10 cellular contexts compared by ENCODE assay signal in the genomic region with DNA sequence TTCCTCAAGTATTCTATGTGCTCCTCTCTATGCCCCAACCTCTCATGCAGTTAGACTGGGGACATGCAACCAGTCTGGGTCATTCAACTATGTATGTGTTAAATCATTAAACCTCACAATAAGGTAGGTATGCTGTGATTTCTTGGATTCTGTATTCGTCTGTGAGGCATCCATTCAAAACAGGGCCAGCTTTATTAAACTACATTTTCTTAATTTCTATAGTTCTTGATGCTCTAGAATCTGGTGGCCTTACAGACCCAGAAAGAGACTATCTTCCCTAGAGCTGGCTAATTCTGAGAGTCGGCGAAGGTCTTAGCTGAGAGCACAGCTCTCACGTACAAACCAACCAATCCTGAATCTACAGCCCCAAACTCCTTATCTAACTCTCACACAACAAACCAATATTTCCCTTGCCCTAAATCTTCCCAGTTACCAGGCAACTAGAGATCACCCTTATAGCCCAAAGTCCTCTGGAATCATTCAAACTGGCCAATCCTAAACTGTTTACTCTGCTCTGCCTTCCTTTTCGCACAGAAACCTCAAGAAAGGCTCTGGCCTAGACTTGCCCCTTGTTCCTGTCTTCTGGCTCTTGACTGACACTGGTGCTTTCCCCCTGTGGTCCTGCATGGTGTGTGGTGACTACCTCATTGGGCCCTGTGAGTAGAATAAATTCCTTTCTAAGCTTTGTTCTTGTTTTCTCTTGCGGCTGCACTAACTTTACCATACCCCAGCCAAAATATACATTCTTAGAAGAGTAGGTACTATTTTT.
DNase-seq lines count a peak whose midpoint lies in the region; ATAC-seq and TF ChIP-seq lines count a peak whose summit lies in the region.
"Had no signal": no experiment of that assay in that cellular context is flagged by ENCODE, and none has a peak within 500 bp of the region (broad histone marks: within the 10 kb centered on the region; RNA-seq: fewer than 3 reads in every experiment).

No MANE protein-coding gene starts in this region.

- TF ChIP-seq CTCF in activated CD8-positive, alpha-beta T cell treated with anti-CD3 and anti-CD28 coated beads for 36 hours (IDR thresholded peaks at IDR 0.05): no peak
- TF ChIP-seq CTCF in GM23338 (conservative IDR thresholded peaks at IDR 0.05; ENCODE audit: low read depth in 2 of 2): no peak

- peak; percentile 77 for DNase-seq in activated CD8-positive, alpha-beta T cell treated with anti-CD3 and anti-CD28 coated beads for 36 hours
- peak; percentile 29 for DNase-seq in stimulated activated CD8-positive, alpha-beta memory T cell treated with anti-CD3 and anti-CD28 coated beads, Interleukin-4, amount 100 ng/mL, for 48 hours
- DNase-seq in activated CD4-positive, alpha-beta memory T cell treated with anti-CD3 and anti-CD28 coated beads for 36 hours: no peak
- no peak for DNase-seq in GM23338 (ENCODE audit: low spot score)
- DNase-seq in head of caudate nucleus: no peak
- DNase-seq: foreskin melanocyte, NCI-H2081 treated with DMSO at 0.1 percent for 48 hours had no signal

- ATAC-seq in GM19025 (IDR thresholded peaks at IDR 0.05; ENCODE audit: low read depth, unreplicated experiment) (peak; percentile 61), HG02763 (IDR thresholded peaks at IDR 0.05; ENCODE audit: unreplicated experiment) (peak; percentile 70), GM23338 (no peak; the same call in 2 of the 3 replicates)
- ATAC-seq in activated CD8-positive, alpha-beta T cell treated with anti-CD3 and anti-CD28 coated beads for 36 hours: peak; percentile 91

- no peaks in the 10 kb centered on the region for H3F3A ChIP-seq in GM23338 (replicated peaks; ENCODE audit: low read depth)

- no peak overlapping the region for H3K4me3 ChIP-seq in GM23338

- CTCF ChIA-PET in activated CD8-positive, alpha-beta T cell treated with anti-CD3 and anti-CD28 coated beads for 36 hours (lab: Charles Lee): no interaction called here
- CTCF ChIA-PET in activated CD4-positive, alpha-beta memory T cell treated with anti-CD3 and anti-CD28 coated beads for 36 hours (lab: Charles Lee): no interaction called here

- H3K9me3 Mint-ChIP-seq in activated CD8-positive, alpha-beta T cell treated with anti-CD3 and anti-CD28 coated beads for 36 hours: no peaks in the 10 kb centered on the region
- H3K9me3 Mint-ChIP-seq in activated CD4-positive, alpha-beta memory T cell treated with anti-CD3 and anti-CD28 coated beads for 36 hours: no peaks in the 10 kb centered on the region
- H3K9me3 Mint-ChIP-seq in GM23338: no peaks in the 10 kb centered on the region
- H3K9me3 Mint-ChIP-seq: mesothelial cell of epicardium had no signal

- H3K4me3 Mint-ChIP-seq in activated CD8-positive, alpha-beta T cell treated with anti-CD3 and anti-CD28 coated beads for 36 hours: no peak overlapping the region
- no peak overlapping the region for H3K4me3 Mint-ChIP-seq in activated CD4-positive, alpha-beta memory T cell treated with anti-CD3 and anti-CD28 coated beads for 36 hours
- H3K4me3 Mint-ChIP-seq in GM23338: no peak overlapping the region
- H3K4me3 Mint-ChIP-seq: mesothelial cell of epicardium had no signal

- H3K4me2 ChIP-seq in GM23338: no peak overlapping the region

- H4K20me1 ChIP-seq in GM23338 (replicated peaks; ENCODE audit: insufficient read depth): no peaks in the 10 kb centered on the region

- no peak overlapping the region for H3K27ac ChIP-seq in GM23338 (ENCODE audit: low read depth)

- no peaks in the 10 kb centered on the region for H3K79me2 ChIP-seq in GM23338 (replicated peaks; ENCODE audit: insufficient read depth)

- no peaks in the 10 kb centered on the region for H3K4me1 ChIP-seq in GM23338 (ENCODE audit: insufficient read depth)

- H3K27me3 ChIP-seq in GM23338 (ENCODE audit: insufficient read depth): no peaks in the 10 kb centered on the region

- no peaks in the 10 kb centered on the region for H3K9me2 ChIP-seq in GM23338 (ENCODE audit: insufficient read depth)

- no peaks in the 10 kb centered on the region for H3K36me3 ChIP-seq in GM23338 (ENCODE audit: insufficient read depth)

- no peak overlapping the region for H2AFZ ChIP-seq in GM23338

- peaks cover 43% of the 10 kb centered on the region for H3K4me1 Mint-ChIP-seq in activated CD8-positive, alpha-beta T cell treated with anti-CD3 and anti-CD28 coated beads for 36 hours (ENCODE audit: low read depth)
- H3K4me1 Mint-ChIP-seq in activated CD4-positive, alpha-beta memory T cell treated with anti-CD3 and anti-CD28 coated beads for 36 hours (ENCODE audit: low read depth): peaks cover 18% of the 10 kb centered on the region
- no peaks in the 10 kb centered on the region for H3K4me1 Mint-ChIP-seq in GM23338
- H3K4me1 Mint-ChIP-seq: mesothelial cell of epicardium had no signal

- POLR2A ChIA-PET in activated CD8-positive, alpha-beta T cell treated with anti-CD3 and anti-CD28 coated beads for 36 hours (lab: Charles Lee): interaction anchor here (0.6 to 1.0 kb wide), 2 partner anchors 18 to 853 kb away, joined by 3 read pairs; no protein-coding TSS in a partner anchor
- POLR2A ChIA-PET in activated CD4-positive, alpha-beta memory T cell treated with anti-CD3 and anti-CD28 coated beads for 36 hours (lab: Charles Lee): no interaction called here

- H3K36me3 Mint-ChIP-seq in activated CD8-positive, alpha-beta T cell treated with anti-CD3 and anti-CD28 coated beads for 36 hours (ENCODE audit: low read depth): no peaks in the 10 kb centered on the region
- no peaks in the 10 kb centered on the region for H3K36me3 Mint-ChIP-seq in activated CD4-positive, alpha-beta memory T cell treated with anti-CD3 and anti-CD28 coated beads for 36 hours
- no peaks in the 10 kb centered on the region for H3K36me3 Mint-ChIP-seq in GM23338 (ENCODE audit: low read depth)
- H3K36me3 Mint-ChIP-seq: mesothelial cell of epicardium had no signal

- intact Hi-C loops in activated CD8-positive, alpha-beta T cell treated with anti-CD3 and anti-CD28 coated beads for 36 hours (cut with micrococcal nuclease): no loop called here
- intact Hi-C loops in activated CD4-positive, alpha-beta memory T cell treated with anti-CD3 and anti-CD28 coated beads for 36 hours (cut with micrococcal nuclease): no loop called here
- intact Hi-C loops in head of caudate nucleus (cut with DNase I): no loop called here

- H3K27ac Mint-ChIP-seq in activated CD8-positive, alpha-beta T cell treated with anti-CD3 and anti-CD28 coated beads for 36 hours: peak overlapping the region; percentile 91
- H3K27ac Mint-ChIP-seq in activated CD4-positive, alpha-beta memory T cell treated with anti-CD3 and anti-CD28 coated beads for 36 hours: no peak overlapping the region
- H3K27ac Mint-ChIP-seq in GM23338: no peak overlapping the region
- H3K27ac Mint-ChIP-seq: mesothelial cell of epicardium had no signal

- H3K27me3 Mint-ChIP-seq in activated CD8-positive, alpha-beta T cell treated with anti-CD3 and anti-CD28 coated beads for 36 hours: no peaks in the 10 kb centered on the region
- H3K27me3 Mint-ChIP-seq in activated CD4-positive, alpha-beta memory T cell treated with anti-CD3 and anti-CD28 coated beads for 36 hours: no peaks in the 10 kb centered on the region
- no peaks in the 10 kb centered on the region for H3K27me3 Mint-ChIP-seq in GM23338 (ENCODE audit: insufficient read depth, low read depth, poor library complexity)

TF ChIP-seq in GM23338, 12 proteins besides CTCF, POLR2A, EP300 and RAD21:
- TF ChIP-seq, protein P1, sequence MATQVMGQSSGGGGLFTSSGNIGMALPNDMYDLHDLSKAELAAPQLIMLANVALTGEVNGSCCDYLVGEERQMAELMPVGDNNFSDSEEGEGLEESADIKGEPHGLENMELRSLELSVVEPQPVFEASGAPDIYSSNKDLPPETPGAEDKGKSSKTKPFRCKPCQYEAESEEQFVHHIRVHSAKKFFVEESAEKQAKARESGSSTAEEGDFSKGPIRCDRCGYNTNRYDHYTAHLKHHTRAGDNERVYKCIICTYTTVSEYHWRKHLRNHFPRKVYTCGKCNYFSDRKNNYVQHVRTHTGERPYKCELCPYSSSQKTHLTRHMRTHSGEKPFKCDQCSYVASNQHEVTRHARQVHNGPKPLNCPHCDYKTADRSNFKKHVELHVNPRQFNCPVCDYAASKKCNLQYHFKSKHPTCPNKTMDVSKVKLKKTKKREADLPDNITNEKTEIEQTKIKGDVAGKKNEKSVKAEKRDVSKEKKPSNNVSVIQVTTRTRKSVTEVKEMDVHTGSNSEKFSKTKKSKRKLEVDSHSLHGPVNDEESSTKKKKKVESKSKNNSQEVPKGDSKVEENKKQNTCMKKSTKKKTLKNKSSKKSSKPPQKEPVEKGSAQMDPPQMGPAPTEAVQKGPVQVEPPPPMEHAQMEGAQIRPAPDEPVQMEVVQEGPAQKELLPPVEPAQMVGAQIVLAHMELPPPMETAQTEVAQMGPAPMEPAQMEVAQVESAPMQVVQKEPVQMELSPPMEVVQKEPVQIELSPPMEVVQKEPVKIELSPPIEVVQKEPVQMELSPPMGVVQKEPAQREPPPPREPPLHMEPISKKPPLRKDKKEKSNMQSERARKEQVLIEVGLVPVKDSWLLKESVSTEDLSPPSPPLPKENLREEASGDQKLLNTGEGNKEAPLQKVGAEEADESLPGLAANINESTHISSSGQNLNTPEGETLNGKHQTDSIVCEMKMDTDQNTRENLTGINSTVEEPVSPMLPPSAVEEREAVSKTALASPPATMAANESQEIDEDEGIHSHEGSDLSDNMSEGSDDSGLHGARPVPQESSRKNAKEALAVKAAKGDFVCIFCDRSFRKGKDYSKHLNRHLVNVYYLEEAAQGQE (IDR thresholded peaks at IDR 0.05; ENCODE audit: unreplicated experiment): no peak

Comparison
In these comparisons a context has a peak if more than half of its experiments do, and no peak if none do; other contexts are left out.
1. DNase-seq: peak in activated CD8-positive, alpha-beta T cell treated with anti-CD3 and anti-CD28 coated beads for 36 hours (single experiment) and stimulated activated CD8-positive, alpha-beta memory T cell treated with anti-CD3 and anti-CD28 coated beads, Interleukin-4, amount 100 ng/mL, for 48 hours (single experiment); none in activated CD4-positive, alpha-beta memory T cell treated with anti-CD3 and anti-CD28 coated beads for 36 hours (single experiment), GM23338 (single experiment) and head of caudate nucleus (0 of 42).